ENCODE assay signal across 24 cellular contexts in the genomic region with DNA sequence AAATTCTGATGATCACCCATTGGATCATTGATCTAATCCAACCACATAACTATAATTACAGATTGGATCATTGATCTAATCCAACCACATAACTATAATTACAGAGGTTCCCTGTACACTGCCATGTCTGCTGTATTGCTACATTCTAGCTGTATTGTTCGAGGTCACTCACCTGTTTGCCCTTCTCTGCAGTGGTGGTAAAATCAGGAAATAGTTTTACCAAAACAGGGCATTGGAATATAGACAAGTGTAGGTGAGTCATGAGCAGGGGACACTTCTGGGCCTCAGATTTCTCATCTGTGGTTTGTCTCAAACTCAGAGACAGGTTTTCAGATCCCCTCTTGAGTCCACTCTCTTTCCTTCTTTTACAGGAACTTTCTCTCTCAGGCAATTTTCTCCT. TPM values are rescaled to one million over a fixed set of nuclear protein-coding genes. Genes with fewer than 3 reads are reported as not detected.
A peak's percentile ranks its signal among the peaks of the same experiment; 100 is the strongest.
DNase-seq lines count a peak whose midpoint lies in the region; ATAC-seq and TF ChIP-seq lines count a peak whose summit lies in the region.
"Had no signal": no experiment of that assay in that cellular context is flagged by ENCODE, and none has a peak within 500 bp of the region (broad histone marks: within the 10 kb centered on the region; RNA-seq: fewer than 3 reads in every experiment).

No MANE protein-coding gene starts in this region.

- BruUV-seq in PC-9 (replicated peaks; lab: Mats Ljungman, UMichigan), result no TSS peak

- no peaks in the 10 kb centered on the region; the same call in 1 of the 2 replicates for H3F3A ChIP-seq in PC-9 (ENCODE audit: insufficient read depth, low read depth)
- H3F3A ChIP-seq in SK-N-SH (replicated peaks; ENCODE audit: insufficient read depth), result no peaks in the 10 kb centered on the region

- no peak for TF ChIP-seq RAD21 in SK-N-SH (IDR thresholded peaks at IDR 0.05; ENCODE audit: low read length)

- intact Hi-C loops in PC-9 (cut with micrococcal nuclease; ENCODE audit: unreplicated experiment), result no loop called here

- H2AFZ ChIP-seq in PC-9 (no peak overlapping the region), SK-N-SH (ENCODE audit: low read depth) (no peak overlapping the region)
- H2AFZ ChIP-seq: GM23248, neural progenitor cell had no signal

- no peak for ATAC-seq in HG03342 (IDR thresholded peaks at IDR 0.05; ENCODE audit: unreplicated experiment)

- no peaks in the 10 kb centered on the region for H3K79me2 ChIP-seq in PC-9 (ENCODE audit: low read depth)
- H3K79me2 ChIP-seq in SK-N-SH (ENCODE audit: insufficient read depth), result no peaks in the 10 kb centered on the region

- H3K9me2 ChIP-seq in PC-9 (ENCODE audit: insufficient read depth) (no peaks in the 10 kb centered on the region), SK-N-SH (no peaks in the 10 kb centered on the region)

- H4K20me1 ChIP-seq in PC-9 (ENCODE audit: insufficient read depth), result no peaks in the 10 kb centered on the region
- no peaks in the 10 kb centered on the region for H4K20me1 ChIP-seq in SK-N-SH (ENCODE audit: insufficient read depth)

- no peak for TF ChIP-seq CTCF in PC-9 (conservative IDR thresholded peaks at IDR 0.05)
- no peak for TF ChIP-seq CTCF in SK-N-SH (IDR thresholded peaks at IDR 0.05)

- POLR2A ChIA-PET in PC-9 (lab: Charles Lee; ENCODE audit: unreplicated experiment), result no interaction called here
- POLR2A ChIA-PET in SK-N-SH (lab: Yijun Ruan, JAX), result no interaction called here

- DNase-seq in DMS79 (lab: John Stamatoyannopoulos, UW), result peak; percentile 8
- DNase-seq in DMS79 treated with DMSO at 0.1 percent for 48 hours (lab: John Stamatoyannopoulos, UW), result no peak
- peak; percentile 22 to 83 for DNase-seq in PC-9
- DNase-seq in iPS-NIHi11 (ENCODE audit: low spot score), result peak; percentile 33
- peak; percentile 83 for DNase-seq in renal cortical epithelial cell (ENCODE audit: low read depth)
- DNase-seq in NCI-H82 (lab: John Stamatoyannopoulos, UW), result no peak
- DNase-seq in SK-N-SH, result no peak
- DNase-seq: activated CD4-positive, alpha-beta T cell treated with anti-CD3 and anti-CD28 coated beads, Interleukin-2, amount 50 U/mL, for 1 hour; activated CD8-positive, alpha-beta memory T cell treated with anti-CD3 and anti-CD28 coated beads, Interleukin-2, amount 50 U/mL, for 4 hours; endodermal cell; GF-D8; GM23248; Karpas-422; left ventricle myocardium inferior; NCI-H1105; NCI-H526; stimulated activated CD4-positive, alpha-beta T cell treated with anti-CD3 and anti-CD28 coated beads, Interleukin-4, amount 100 ng/mL, for 1 hour; stomach had no signal

- H3K4me1 ChIP-seq in PC-9 (replicated peaks; ENCODE audit: insufficient read depth) (peaks cover 17% of the 10 kb centered on the region), SK-N-SH (ENCODE audit: control insufficient read depth in 1 of 2, insufficient read depth in 2 of 2, low read depth in 1 of 2, low read length in 1 of 2) (no peaks in the 10 kb centered on the region; a peak in 1 of 4 replicates)
- H3K4me1 ChIP-seq: left ventricle myocardium inferior, neural progenitor cell, prostate gland, stomach had no signal

- no peaks in the 10 kb centered on the region for H3K9me3 ChIP-seq in PC-9 (ENCODE audit: insufficient read depth, low read depth)
- H3K9me3 ChIP-seq in SK-N-SH, result no peaks in the 10 kb centered on the region
- H3K9me3 ChIP-seq: left ventricle myocardium inferior, prostate gland, stomach had no signal

- H3K36me3 ChIP-seq in PC-9 (ENCODE audit: low read depth) (no peaks in the 10 kb centered on the region), SK-N-SH (replicated peaks in 1 of 2; ENCODE audit: control insufficient read depth in 1 of 2, insufficient read depth in 2 of 2, low read length in 1 of 2) (no peaks in the 10 kb centered on the region)
- H3K36me3 ChIP-seq: left ventricle myocardium inferior, neural progenitor cell, prostate gland, stomach had no signal

- no peak overlapping the region for H3K4me3 ChIP-seq in PC-9
- H3K4me3 ChIP-seq in SK-N-SH (ENCODE audit: low read depth in 2 of 2, low read length in 1 of 2), result no peak overlapping the region
- H3K4me3 ChIP-seq: coronary artery, GM23248, left ventricle myocardium inferior, neural progenitor cell, prostate gland, skin epidermis, stomach had no signal

- H3K27ac ChIP-seq in PC-9 (peak overlapping the region; percentile 54), SK-N-SH (ENCODE audit: low read depth in 2 of 2, low read length in 1 of 2) (no peak overlapping the region)
- H3K27ac ChIP-seq: 22Rv1, coronary artery, GM23248, left ventricle myocardium inferior, neural progenitor cell, prostate gland, skin epidermis, stomach had no signal

- 21% methylated on average over 1 of the region's 1 CpG for WGBS in SK-N-SH (ENCODE audit: low lambda C conversion rate)

- H3K9ac ChIP-seq in SK-N-SH, result no peak overlapping the region
- H3K9ac ChIP-seq: GM23248, neural progenitor cell had no signal

- CTCF ChIA-PET in PC-9 (lab: Charles Lee) (no interaction called here), SK-N-SH (lab: Yijun Ruan, JAX) (interaction anchor here (1.0 kb wide), 1 partner anchor 29 kb away, joined by 3 read pairs; no protein-coding TSS in a partner anchor)

- H3K4me2 ChIP-seq in PC-9 (peak overlapping the region; percentile 38; the same call in 1 of the 2 replicates), SK-N-SH (no peak overlapping the region)
- H3K4me2 ChIP-seq: neural progenitor cell had no signal

- H3K27me3 ChIP-seq in PC-9 (ENCODE audit: insufficient read depth, low read depth) (no peaks in the 10 kb centered on the region), SK-N-SH (ENCODE audit: insufficient read depth) (no peaks in the 10 kb centered on the region)
- H3K27me3 ChIP-seq: neural progenitor cell, stomach had no signal

- no peak for TF ChIP-seq EP300 in SK-N-SH (IDR thresholded peaks at IDR 0.05; ENCODE audit: borderline replicate concordance in 1 of 2, low read depth in 1 of 2, low read length in 1 of 2)

TF ChIP-seq in SK-N-SH, 30 proteins besides CTCF, POLR2A, EP300 and RAD21 (continues in another document):
- no peak for TF ChIP-seq NRF1 (IDR thresholded peaks at IDR 0.05; ENCODE audit: low read depth, low read length)
- TF ChIP-seq RCOR1 (IDR thresholded peaks at IDR 0.05; ENCODE audit: low read length), result no peak
- TF ChIP-seq, protein P1, sequence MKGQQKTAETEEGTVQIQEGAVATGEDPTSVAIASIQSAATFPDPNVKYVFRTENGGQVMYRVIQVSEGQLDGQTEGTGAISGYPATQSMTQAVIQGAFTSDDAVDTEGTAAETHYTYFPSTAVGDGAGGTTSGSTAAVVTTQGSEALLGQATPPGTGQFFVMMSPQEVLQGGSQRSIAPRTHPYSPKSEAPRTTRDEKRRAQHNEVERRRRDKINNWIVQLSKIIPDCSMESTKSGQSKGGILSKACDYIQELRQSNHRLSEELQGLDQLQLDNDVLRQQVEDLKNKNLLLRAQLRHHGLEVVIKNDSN (IDR thresholded peaks at IDR 0.05; ENCODE audit: borderline replicate concordance, low read depth), result no peak
- TF ChIP-seq FOXM1 (IDR thresholded peaks at IDR 0.05; ENCODE audit: low read depth), result no peak
- no peak for TF ChIP-seq YY1 (IDR thresholded peaks at IDR 0.05; ENCODE audit: low read depth)
- TF ChIP-seq EZH2phosphoT487 (IDR thresholded peaks at IDR 0.05; ENCODE audit: borderline replicate concordance, low read depth), result no peak
- TF ChIP-seq SIN3A (IDR thresholded peaks at IDR 0.05; ENCODE audit: borderline replicate concordance, low read depth, low read length), result no peak
- TF ChIP-seq, protein P2, sequence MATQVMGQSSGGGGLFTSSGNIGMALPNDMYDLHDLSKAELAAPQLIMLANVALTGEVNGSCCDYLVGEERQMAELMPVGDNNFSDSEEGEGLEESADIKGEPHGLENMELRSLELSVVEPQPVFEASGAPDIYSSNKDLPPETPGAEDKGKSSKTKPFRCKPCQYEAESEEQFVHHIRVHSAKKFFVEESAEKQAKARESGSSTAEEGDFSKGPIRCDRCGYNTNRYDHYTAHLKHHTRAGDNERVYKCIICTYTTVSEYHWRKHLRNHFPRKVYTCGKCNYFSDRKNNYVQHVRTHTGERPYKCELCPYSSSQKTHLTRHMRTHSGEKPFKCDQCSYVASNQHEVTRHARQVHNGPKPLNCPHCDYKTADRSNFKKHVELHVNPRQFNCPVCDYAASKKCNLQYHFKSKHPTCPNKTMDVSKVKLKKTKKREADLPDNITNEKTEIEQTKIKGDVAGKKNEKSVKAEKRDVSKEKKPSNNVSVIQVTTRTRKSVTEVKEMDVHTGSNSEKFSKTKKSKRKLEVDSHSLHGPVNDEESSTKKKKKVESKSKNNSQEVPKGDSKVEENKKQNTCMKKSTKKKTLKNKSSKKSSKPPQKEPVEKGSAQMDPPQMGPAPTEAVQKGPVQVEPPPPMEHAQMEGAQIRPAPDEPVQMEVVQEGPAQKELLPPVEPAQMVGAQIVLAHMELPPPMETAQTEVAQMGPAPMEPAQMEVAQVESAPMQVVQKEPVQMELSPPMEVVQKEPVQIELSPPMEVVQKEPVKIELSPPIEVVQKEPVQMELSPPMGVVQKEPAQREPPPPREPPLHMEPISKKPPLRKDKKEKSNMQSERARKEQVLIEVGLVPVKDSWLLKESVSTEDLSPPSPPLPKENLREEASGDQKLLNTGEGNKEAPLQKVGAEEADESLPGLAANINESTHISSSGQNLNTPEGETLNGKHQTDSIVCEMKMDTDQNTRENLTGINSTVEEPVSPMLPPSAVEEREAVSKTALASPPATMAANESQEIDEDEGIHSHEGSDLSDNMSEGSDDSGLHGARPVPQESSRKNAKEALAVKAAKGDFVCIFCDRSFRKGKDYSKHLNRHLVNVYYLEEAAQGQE (IDR thresholded peaks at IDR 0.05; ENCODE audit: low read depth, low read length), result no peak
- TF ChIP-seq SMC3 (IDR thresholded peaks at IDR 0.05; ENCODE audit: low read depth, low read length), result no peak
- TF ChIP-seq RXRA (IDR thresholded peaks at IDR 0.05; ENCODE audit: borderline replicate concordance, low read depth), result no peak
- TF ChIP-seq MEF2A (IDR thresholded peaks at IDR 0.05; ENCODE audit: borderline replicate concordance, low read depth), result no peak
- TF ChIP-seq NFIC (IDR thresholded peaks at IDR 0.05; ENCODE audit: borderline replicate concordance), result no peak
- TF ChIP-seq, protein P3, sequence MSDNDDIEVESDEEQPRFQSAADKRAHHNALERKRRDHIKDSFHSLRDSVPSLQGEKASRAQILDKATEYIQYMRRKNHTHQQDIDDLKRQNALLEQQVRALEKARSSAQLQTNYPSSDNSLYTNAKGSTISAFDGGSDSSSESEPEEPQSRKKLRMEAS (IDR thresholded peaks at IDR 0.05; ENCODE audit: low read depth), result no peak

RNA-seq across cellular contexts. Expression of gene AFDN, which starts 9.0 kb away (rescaled TPM):
- 101 and 108 TPM in 2 replicates for total RNA-seq in PC-9 (2021)
- total RNA-seq in renal cortical epithelial cell, result 84.9 and 142 TPM in 2 replicates
- 21.1 and 25.1 TPM in 2 replicates for polyA plus RNA-seq in SK-N-SH (2012; rRNA removed)
- polyA plus RNA-seq in SK-N-SH (2012; cell fraction: cytosol; rRNA removed), result 16.9 and 18.7 TPM in 2 replicates
- polyA plus RNA-seq in SK-N-SH (2012; cell fraction: nucleus; rRNA removed), result 53.9 and 73.4 TPM in 2 replicates

Comparison
In these comparisons a context has a peak if more than half of its experiments do, and no peak if none do; other contexts are left out.
1. DNase-seq: peak in DMS79 (single experiment), PC-9 (2 of 2), iPS-NIHi11 (single experiment) and renal cortical epithelial cell (single experiment); none in DMS79 treated with DMSO at 0.1 percent for 48 hours (single experiment), NCI-H82 (single experiment) and SK-N-SH (single experiment).